Comparison of ENCODE assay signal across 1 cellular context in genomic region chr1:231626951-231627614, GRCh38.
TF ChIP-seq lines count a peak whose summit lies in the region.

No MANE protein-coding gene starts in this region.

TF ChIP-seq in HepG2, 621 proteins besides CTCF, POLR2A, EP300 and RAD21 (continued from another document and continues in another):
- no peak; the same call in 1 of the 2 replicates for TF ChIP-seq PAXIP1 (CRISPR knock-in tag; conservative IDR thresholded peaks at IDR 0.05)
- 0 out of 2 replicates have a peak, but pooled peaks have one; percentile 28 for TF ChIP-seq PITX1 (CRISPR knock-in tag; IDR thresholded peaks at IDR 0.05)
- 0 out of 2 replicates have a peak, but pooled peaks have one; percentile 33 for TF ChIP-seq ZNF567 (CRISPR knock-in tag; IDR thresholded peaks at IDR 0.05; ENCODE audit: borderline replicate concordance)
- TF ChIP-seq, protein P1, sequence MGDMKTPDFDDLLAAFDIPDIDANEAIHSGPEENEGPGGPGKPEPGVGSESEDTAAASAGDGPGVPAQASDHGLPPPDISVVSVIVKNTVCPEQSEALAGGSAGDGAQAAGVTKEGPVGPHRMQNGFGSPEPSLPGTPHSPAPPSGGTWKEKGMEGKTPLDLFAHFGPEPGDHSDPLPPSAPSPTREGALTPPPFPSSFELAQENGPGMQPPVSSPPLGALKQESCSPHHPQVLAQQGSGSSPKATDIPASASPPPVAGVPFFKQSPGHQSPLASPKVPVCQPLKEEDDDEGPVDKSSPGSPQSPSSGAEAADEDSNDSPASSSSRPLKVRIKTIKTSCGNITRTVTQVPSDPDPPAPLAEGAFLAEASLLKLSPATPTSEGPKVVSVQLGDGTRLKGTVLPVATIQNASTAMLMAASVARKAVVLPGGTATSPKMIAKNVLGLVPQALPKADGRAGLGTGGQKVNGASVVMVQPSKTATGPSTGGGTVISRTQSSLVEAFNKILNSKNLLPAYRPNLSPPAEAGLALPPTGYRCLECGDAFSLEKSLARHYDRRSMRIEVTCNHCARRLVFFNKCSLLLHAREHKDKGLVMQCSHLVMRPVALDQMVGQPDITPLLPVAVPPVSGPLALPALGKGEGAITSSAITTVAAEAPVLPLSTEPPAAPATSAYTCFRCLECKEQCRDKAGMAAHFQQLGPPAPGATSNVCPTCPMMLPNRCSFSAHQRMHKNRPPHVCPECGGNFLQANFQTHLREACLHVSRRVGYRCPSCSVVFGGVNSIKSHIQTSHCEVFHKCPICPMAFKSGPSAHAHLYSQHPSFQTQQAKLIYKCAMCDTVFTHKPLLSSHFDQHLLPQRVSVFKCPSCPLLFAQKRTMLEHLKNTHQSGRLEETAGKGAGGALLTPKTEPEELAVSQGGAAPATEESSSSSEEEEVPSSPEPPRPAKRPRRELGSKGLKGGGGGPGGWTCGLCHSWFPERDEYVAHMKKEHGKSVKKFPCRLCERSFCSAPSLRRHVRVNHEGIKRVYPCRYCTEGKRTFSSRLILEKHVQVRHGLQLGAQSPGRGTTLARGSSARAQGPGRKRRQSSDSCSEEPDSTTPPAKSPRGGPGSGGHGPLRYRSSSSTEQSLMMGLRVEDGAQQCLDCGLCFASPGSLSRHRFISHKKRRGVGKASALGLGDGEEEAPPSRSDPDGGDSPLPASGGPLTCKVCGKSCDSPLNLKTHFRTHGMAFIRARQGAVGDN (CRISPR knock-in tag; IDR thresholded peaks at IDR 0.05) = peak; percentile 76
- TF ChIP-seq, protein P2, sequence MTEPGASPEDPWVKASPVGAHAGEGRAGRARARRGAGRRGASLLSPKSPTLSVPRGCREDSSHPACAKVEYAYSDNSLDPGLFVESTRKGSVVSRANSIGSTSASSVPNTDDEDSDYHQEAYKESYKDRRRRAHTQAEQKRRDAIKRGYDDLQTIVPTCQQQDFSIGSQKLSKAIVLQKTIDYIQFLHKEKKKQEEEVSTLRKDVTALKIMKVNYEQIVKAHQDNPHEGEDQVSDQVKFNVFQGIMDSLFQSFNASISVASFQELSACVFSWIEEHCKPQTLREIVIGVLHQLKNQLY (CRISPR knock-in tag; IDR thresholded peaks at IDR 0.05) = no peak
- TF ChIP-seq ZMAT3 (CRISPR knock-in tag; conservative IDR thresholded peaks at IDR 0.05) = 0 out of 2 replicates have a peak, but pooled peaks have one; percentile 3
- TF ChIP-seq SP4 (CRISPR knock-in tag; IDR thresholded peaks at IDR 0.05) = no peak
- TF ChIP-seq, protein P3, sequence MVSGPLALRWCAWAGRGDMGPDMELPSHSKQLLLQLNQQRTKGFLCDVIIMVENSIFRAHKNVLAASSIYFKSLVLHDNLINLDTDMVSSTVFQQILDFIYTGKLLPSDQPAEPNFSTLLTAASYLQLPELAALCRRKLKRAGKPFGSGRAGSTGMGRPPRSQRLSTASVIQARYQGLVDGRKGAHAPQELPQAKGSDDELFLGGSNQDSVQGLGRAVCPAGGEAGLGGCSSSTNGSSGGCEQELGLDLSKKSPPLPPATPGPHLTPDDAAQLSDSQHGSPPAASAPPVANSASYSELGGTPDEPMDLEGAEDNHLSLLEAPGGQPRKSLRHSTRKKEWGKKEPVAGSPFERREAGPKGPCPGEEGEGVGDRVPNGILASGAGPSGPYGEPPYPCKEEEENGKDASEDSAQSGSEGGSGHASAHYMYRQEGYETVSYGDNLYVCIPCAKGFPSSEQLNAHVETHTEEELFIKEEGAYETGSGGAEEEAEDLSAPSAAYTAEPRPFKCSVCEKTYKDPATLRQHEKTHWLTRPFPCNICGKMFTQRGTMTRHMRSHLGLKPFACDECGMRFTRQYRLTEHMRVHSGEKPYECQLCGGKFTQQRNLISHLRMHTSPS (CRISPR knock-in tag; IDR thresholded peaks at IDR 0.05; ENCODE audit: low read depth) = peak; percentile 49; the same call in 1 of the 2 replicates
- 0 out of 2 replicates have a peak, but pooled peaks have one; percentile 48 for TF ChIP-seq CENPT (CRISPR knock-in tag; IDR thresholded peaks at IDR 0.05; ENCODE audit: low read depth)
- 0 out of 2 replicates have a peak, but pooled peaks have one; percentile 32 for TF ChIP-seq ZNF589 (CRISPR knock-in tag; conservative IDR thresholded peaks at IDR 0.05)
- TF ChIP-seq PRDM4 (CRISPR knock-in tag; IDR thresholded peaks at IDR 0.05; ENCODE audit: borderline replicate concordance) = no peak
- peak; percentile 74; the same call in 1 of the 2 replicates for TF ChIP-seq ZNF225 (CRISPR knock-in tag; IDR thresholded peaks at IDR 0.05)
- 0 out of 2 replicates have a peak, but pooled peaks have one; percentile 30 for TF ChIP-seq MXD4 (CRISPR knock-in tag; IDR thresholded peaks at IDR 0.05)
- peak; percentile 63; the same call in 1 of the 2 replicates for TF ChIP-seq KDM5B (CRISPR knock-in tag; IDR thresholded peaks at IDR 0.05; ENCODE audit: borderline replicate concordance)
- no peak for TF ChIP-seq TRAFD1 (CRISPR knock-in tag; IDR thresholded peaks at IDR 0.05; ENCODE audit: borderline replicate concordance)
- TF ChIP-seq NR2F2 (IDR thresholded peaks at IDR 0.05; ENCODE audit: borderline replicate concordance, low read depth) = peak; percentile 20; the same call in 1 of the 2 replicates
- TF ChIP-seq, protein P4, sequence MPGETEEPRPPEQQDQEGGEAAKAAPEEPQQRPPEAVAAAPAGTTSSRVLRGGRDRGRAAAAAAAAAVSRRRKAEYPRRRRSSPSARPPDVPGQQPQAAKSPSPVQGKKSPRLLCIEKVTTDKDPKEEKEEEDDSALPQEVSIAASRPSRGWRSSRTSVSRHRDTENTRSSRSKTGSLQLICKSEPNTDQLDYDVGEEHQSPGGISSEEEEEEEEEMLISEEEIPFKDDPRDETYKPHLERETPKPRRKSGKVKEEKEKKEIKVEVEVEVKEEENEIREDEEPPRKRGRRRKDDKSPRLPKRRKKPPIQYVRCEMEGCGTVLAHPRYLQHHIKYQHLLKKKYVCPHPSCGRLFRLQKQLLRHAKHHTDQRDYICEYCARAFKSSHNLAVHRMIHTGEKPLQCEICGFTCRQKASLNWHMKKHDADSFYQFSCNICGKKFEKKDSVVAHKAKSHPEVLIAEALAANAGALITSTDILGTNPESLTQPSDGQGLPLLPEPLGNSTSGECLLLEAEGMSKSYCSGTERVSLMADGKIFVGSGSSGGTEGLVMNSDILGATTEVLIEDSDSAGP (CRISPR knock-in tag; IDR thresholded peaks at IDR 0.05; ENCODE audit: borderline replicate concordance) = peak; percentile 70; the same call in 1 of the 2 replicates
- TF ChIP-seq PHF21A (CRISPR knock-in tag; IDR thresholded peaks at IDR 0.05) = peak; percentile 22; the same call in 1 of the 2 replicates
- peak; percentile 46; the same call in 1 of the 2 replicates for TF ChIP-seq GABPB1 (CRISPR knock-in tag; IDR thresholded peaks at IDR 0.05)
- peak; percentile 20; the same call in 1 of the 2 replicates for TF ChIP-seq NFYB (CRISPR knock-in tag; IDR thresholded peaks at IDR 0.05)
- TF ChIP-seq ZNF576 (CRISPR knock-in tag; IDR thresholded peaks at IDR 0.05) = 0 out of 2 replicates have a peak, but pooled peaks have one; percentile 37
- TF ChIP-seq ZNF292 (CRISPR knock-in tag; IDR thresholded peaks at IDR 0.05; ENCODE audit: borderline replicate concordance, low read depth) = peak; percentile 49; the same call in 1 of the 2 replicates
- TF ChIP-seq ZNF574 (CRISPR knock-in tag; IDR thresholded peaks at IDR 0.05) = peak; percentile 35; the same call in 1 of the 2 replicates
- peak; percentile 29; the same call in 1 of the 2 replicates for TF ChIP-seq SP5 (CRISPR knock-in tag; IDR thresholded peaks at IDR 0.05; ENCODE audit: borderline replicate concordance, low read depth)
- peak; percentile 33 for TF ChIP-seq XRCC5 (optimal IDR thresholded peaks at IDR 0.05; ENCODE audit: low read length)
- 0 out of 2 replicates have a peak, but pooled peaks have one; percentile 58 for TF ChIP-seq ZNF124 (CRISPR knock-in tag; IDR thresholded peaks at IDR 0.05)
- peak; percentile 73 for TF ChIP-seq UBTF (CRISPR knock-in tag; IDR thresholded peaks at IDR 0.05)
- 0 out of 2 replicates have a peak, but pooled peaks have one; percentile 65 for TF ChIP-seq ZIK1 (CRISPR knock-in tag; IDR thresholded peaks at IDR 0.05; ENCODE audit: borderline replicate concordance, low read depth)
